1 cellular context compared by ENCODE assay signal in the genomic region with DNA sequence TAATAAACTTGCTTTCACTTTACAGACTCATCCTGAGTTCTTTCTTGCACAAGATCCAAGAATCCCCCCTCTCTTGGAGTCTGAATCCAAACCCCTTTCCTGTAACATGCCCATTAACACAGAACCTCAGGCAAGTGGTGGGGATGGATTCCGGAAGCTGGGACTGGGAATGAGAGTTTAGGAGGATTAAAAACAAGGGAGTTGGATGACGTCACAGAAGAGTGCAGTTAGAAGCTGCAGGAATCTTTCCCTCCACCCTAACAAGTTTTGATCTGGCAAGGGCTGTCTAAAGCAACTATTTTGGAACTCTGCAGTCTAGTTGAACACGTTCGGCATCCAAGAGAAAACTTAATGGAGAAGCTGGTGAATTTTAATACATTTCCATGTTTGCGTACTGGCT.
TF ChIP-seq lines count a peak whose summit lies in the region.

No MANE protein-coding gene starts in this region.

TF ChIP-seq in H1, 55 proteins besides CTCF, POLR2A, EP300 and RAD21:
- no peak for TF ChIP-seq JUND (IDR thresholded peaks at IDR 0.05; ENCODE audit: low read length)
TF ChIP-seq in H1: peak in this region for 0.
